Comparison of ENCODE assay signal across 8 cellular contexts in genomic region chr12:47651368-47652254, GRCh38. TPM values are rescaled to one million over a fixed set of nuclear protein-coding genes. Genes with fewer than 3 reads are reported as not detected.
DNase-seq lines count a peak whose midpoint lies in the region; ATAC-seq and TF ChIP-seq lines count a peak whose summit lies in the region.

No MANE protein-coding gene starts in this region.

- H3K4me1 ChIP-seq in OCI-LY3 (ENCODE audit: low read length) (peaks cover 30% of the 10 kb centered on the region), fibroblast of lung (ENCODE audit: control insufficient read depth, extremely low read depth, insufficient read depth, low read length) (peaks cover 7% of the 10 kb centered on the region), thyroid gland (no peaks in the 10 kb centered on the region)

- H3K4me1 Mint-ChIP-seq in activated T-cell treated with anti-CD3 and anti-CD28 coated beads, Interleukin-2, amount 50 U/mL, for 4 hours (ENCODE audit: low read depth): peaks cover 15% of the 10 kb centered on the region

- H3K36me3 ChIP-seq in OCI-LY3 (replicated peaks; ENCODE audit: low read depth, low read length) (peaks cover 29% of the 10 kb centered on the region), fibroblast of lung (ENCODE audit: control insufficient read depth, insufficient read depth, low read length) (no peaks in the 10 kb centered on the region), neural cell (ENCODE audit: insufficient read depth, low read length) (no peaks in the 10 kb centered on the region), thyroid gland (no peaks in the 10 kb centered on the region)

- intact Hi-C loops in thyroid gland (cut with DNase I): no loop called here

- H3K27ac ChIP-seq in OCI-LY3 (ENCODE audit: low read length) (peak overlapping the region; percentile 54), fibroblast of lung (ENCODE audit: insufficient read depth, low read length) (no peak overlapping the region), neural cell (ENCODE audit: low read length) (no peak overlapping the region), thyroid gland (no peak overlapping the region)

- TF ChIP-seq EP300 in neural cell (conservative IDR thresholded peaks at IDR 0.05; ENCODE audit: poor library complexity, severe bottlenecking): no peak

- H3K4me3 Mint-ChIP-seq in activated T-cell treated with anti-CD3 and anti-CD28 coated beads, Interleukin-2, amount 50 U/mL, for 4 hours: peak overlapping the region; percentile 46

- no peaks in the 10 kb centered on the region for H3F3A ChIP-seq in neural cell (ENCODE audit: insufficient read depth, low read length, poor library complexity, severe bottlenecking)

- H3K79me2 ChIP-seq in OCI-LY3 (ENCODE audit: low read length) (no peaks in the 10 kb centered on the region), fibroblast of lung (ENCODE audit: control insufficient read depth, insufficient read depth, low read length) (no peaks in the 10 kb centered on the region), neural cell (replicated peaks; ENCODE audit: insufficient read depth, low read length) (no peaks in the 10 kb centered on the region)

- peak; percentile 81 for TF ChIP-seq RAD21 in neural cell (conservative IDR thresholded peaks at IDR 0.05)

- H3K27me3 ChIP-seq in OCI-LY3 (ENCODE audit: low read depth, low read length): no peaks in the 10 kb centered on the region
- H3K27me3 ChIP-seq in fibroblast of lung (ENCODE audit: control insufficient read depth, insufficient read depth, low read length): no peaks in the 10 kb centered on the region
- H3K27me3 ChIP-seq in neural cell (ENCODE audit: insufficient read depth, low read depth, low read length): no peaks in the 10 kb centered on the region
- no peaks in the 10 kb centered on the region for H3K27me3 ChIP-seq in thyroid gland

- H3K9me2 ChIP-seq in neural cell (ENCODE audit: insufficient read depth, low read length): no peaks in the 10 kb centered on the region

- no peak for TF ChIP-seq POLR2A in thyroid gland (IDR thresholded peaks at IDR 0.05)

- H3K9me3 ChIP-seq in OCI-LY3 (ENCODE audit: insufficient read depth, low read length) (no peaks in the 10 kb centered on the region), fibroblast of lung (ENCODE audit: control insufficient read depth, insufficient read depth, low read depth, low read length) (no peaks in the 10 kb centered on the region), neural cell (ENCODE audit: low read length) (no peaks in the 10 kb centered on the region), thyroid gland (no peaks in the 10 kb centered on the region)

- H3K4me3 ChIP-seq in OCI-LY3 (ENCODE audit: low read length) (no peak overlapping the region), fibroblast of lung (replicated peaks in 1 of 4; ENCODE audit: control extremely low read depth in 1 of 4, insufficient read depth in 1 of 4, low read depth in 3 of 4, low read length in 4 of 4) (no peak overlapping the region), neural cell (ENCODE audit: low read length) (no peak overlapping the region), thyroid gland (replicated peaks in 1 of 3) (no peak overlapping the region)

- peaks cover 3% of the 10 kb centered on the region for H3K36me3 Mint-ChIP-seq in activated T-cell treated with anti-CD3 and anti-CD28 coated beads, Interleukin-2, amount 50 U/mL, for 4 hours (ENCODE audit: insufficient read depth)

- H3K27me3 Mint-ChIP-seq in activated T-cell treated with anti-CD3 and anti-CD28 coated beads, Interleukin-2, amount 50 U/mL, for 4 hours (ENCODE audit: low read depth): no peaks in the 10 kb centered on the region

- TF ChIP-seq CTCF in OCI-LY3 (IDR thresholded peaks at IDR 0.05; ENCODE audit: low read depth, low read length): peak; percentile 65
- TF ChIP-seq CTCF in fibroblast of lung (conservative IDR thresholded peaks at IDR 0.05 in 1 of 2, IDR thresholded peaks at IDR 0.05 in 1 of 2; ENCODE audit: low read depth in 1 of 2, low read length in 2 of 2): peak; percentile 57 to 74
- peak; percentile 84 for TF ChIP-seq CTCF in neural cell (IDR thresholded peaks at IDR 0.05; ENCODE audit: poor library complexity, severe bottlenecking)
- peak; percentile 31 to 77 (median 60) for TF ChIP-seq CTCF in thyroid gland (IDR thresholded peaks at IDR 0.05)

- ATAC-seq in GM21367 (IDR thresholded peaks at IDR 0.05; ENCODE audit: unreplicated experiment): peak; percentile 65
- peak; percentile 71 to 91 for ATAC-seq in activated T-cell treated with anti-CD3 and anti-CD28 coated beads, Interleukin-2, amount 50 U/mL, for 4 hours

- WGBS in thyroid gland, 2 donors: 41 to 52% methylated on average over 12 of the region's 12 CpGs

- peak overlapping the region; percentile 42 for H3K4me2 ChIP-seq in OCI-LY3 (ENCODE audit: low read length)
- H3K4me2 ChIP-seq in fibroblast of lung (ENCODE audit: extremely low read depth, insufficient read depth, low read length): no peak overlapping the region
- no peak overlapping the region for H3K4me2 ChIP-seq in neural cell (ENCODE audit: low read length)

- no peak overlapping the region for H3K9ac ChIP-seq in OCI-LY3 (ENCODE audit: low read length)
- no peak overlapping the region for H3K9ac ChIP-seq in fibroblast of lung (ENCODE audit: insufficient read depth, low read length)
- no peak overlapping the region for H3K9ac ChIP-seq in neural cell (ENCODE audit: low read length)

- peak; percentile 81 for DNase-seq in D341Med (ENCODE audit: low spot score)
- DNase-seq in HUDEP-2 (lab: John Stamatoyannopoulos, UW; ENCODE audit: unreplicated experiment in 76 of 76): peak in 66 of 76 experiments; percentile 4 to 78 (median 37)
- peak; percentile 32 for DNase-seq in activated T-cell treated with anti-CD3 and anti-CD28 coated beads, Interleukin-2, amount 50 U/mL, for 4 hours
- DNase-seq in fibroblast of lung (ENCODE audit: low read depth in 2 of 2): peak; percentile 56 to 73
- DNase-seq in thyroid gland: peak; percentile 39 to 48

- no peak overlapping the region for H2AFZ ChIP-seq in OCI-LY3 (ENCODE audit: low read depth, low read length)
- H2AFZ ChIP-seq in fibroblast of lung (ENCODE audit: low read length): no peak overlapping the region
- H2AFZ ChIP-seq in neural cell (ENCODE audit: low read depth, low read length): no peak overlapping the region

- H3K9me3 Mint-ChIP-seq in activated T-cell treated with anti-CD3 and anti-CD28 coated beads, Interleukin-2, amount 50 U/mL, for 4 hours: no peaks in the 10 kb centered on the region

- H4K20me1 ChIP-seq in OCI-LY3 (ENCODE audit: insufficient read depth, low read length): no peaks in the 10 kb centered on the region
- H4K20me1 ChIP-seq in fibroblast of lung (ENCODE audit: control insufficient read depth, extremely low read depth, insufficient read depth, low read length): no peaks in the 10 kb centered on the region
- no peaks in the 10 kb centered on the region for H4K20me1 ChIP-seq in neural cell (ENCODE audit: insufficient read depth)

TF ChIP-seq in neural cell, 6 proteins besides CTCF, POLR2A, EP300 and RAD21:
- TF ChIP-seq EZH2 (IDR thresholded peaks at IDR 0.05; ENCODE audit: borderline replicate concordance, insufficient read depth, low read length, poor library complexity, severe bottlenecking) (no peak), SMC3 (conservative IDR thresholded peaks at IDR 0.05; ENCODE audit: poor library complexity) (peak; percentile 80), MXI1 (conservative IDR thresholded peaks at IDR 0.05; ENCODE audit: poor library complexity, severe bottlenecking) (no peak)
- TF ChIP-seq, protein P1, sequence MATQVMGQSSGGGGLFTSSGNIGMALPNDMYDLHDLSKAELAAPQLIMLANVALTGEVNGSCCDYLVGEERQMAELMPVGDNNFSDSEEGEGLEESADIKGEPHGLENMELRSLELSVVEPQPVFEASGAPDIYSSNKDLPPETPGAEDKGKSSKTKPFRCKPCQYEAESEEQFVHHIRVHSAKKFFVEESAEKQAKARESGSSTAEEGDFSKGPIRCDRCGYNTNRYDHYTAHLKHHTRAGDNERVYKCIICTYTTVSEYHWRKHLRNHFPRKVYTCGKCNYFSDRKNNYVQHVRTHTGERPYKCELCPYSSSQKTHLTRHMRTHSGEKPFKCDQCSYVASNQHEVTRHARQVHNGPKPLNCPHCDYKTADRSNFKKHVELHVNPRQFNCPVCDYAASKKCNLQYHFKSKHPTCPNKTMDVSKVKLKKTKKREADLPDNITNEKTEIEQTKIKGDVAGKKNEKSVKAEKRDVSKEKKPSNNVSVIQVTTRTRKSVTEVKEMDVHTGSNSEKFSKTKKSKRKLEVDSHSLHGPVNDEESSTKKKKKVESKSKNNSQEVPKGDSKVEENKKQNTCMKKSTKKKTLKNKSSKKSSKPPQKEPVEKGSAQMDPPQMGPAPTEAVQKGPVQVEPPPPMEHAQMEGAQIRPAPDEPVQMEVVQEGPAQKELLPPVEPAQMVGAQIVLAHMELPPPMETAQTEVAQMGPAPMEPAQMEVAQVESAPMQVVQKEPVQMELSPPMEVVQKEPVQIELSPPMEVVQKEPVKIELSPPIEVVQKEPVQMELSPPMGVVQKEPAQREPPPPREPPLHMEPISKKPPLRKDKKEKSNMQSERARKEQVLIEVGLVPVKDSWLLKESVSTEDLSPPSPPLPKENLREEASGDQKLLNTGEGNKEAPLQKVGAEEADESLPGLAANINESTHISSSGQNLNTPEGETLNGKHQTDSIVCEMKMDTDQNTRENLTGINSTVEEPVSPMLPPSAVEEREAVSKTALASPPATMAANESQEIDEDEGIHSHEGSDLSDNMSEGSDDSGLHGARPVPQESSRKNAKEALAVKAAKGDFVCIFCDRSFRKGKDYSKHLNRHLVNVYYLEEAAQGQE (IDR thresholded peaks at IDR 0.05; ENCODE audit: borderline replicate concordance): peak; percentile 31
TF ChIP-seq in neural cell: peak in this region for 2.

RNA-seq across cellular contexts. Expression of gene RPAP3, which starts 54.2 kb away (rescaled TPM):
- 10 to 100 TPM; 60.0 to 73.9 (median 61.2) TPM for total RNA-seq in activated T-cell treated with anti-CD3 and anti-CD28 coated beads, Interleukin-2, amount 50 U/mL, for 4 hours
- 11.3 and 12.1 TPM in 2 replicates for total RNA-seq in fibroblast of lung
- polyA plus RNA-seq in fibroblast of lung: 21.0 and 23.8 TPM in 2 replicates
- 17.3 and 19.8 TPM in 2 replicates for polyA plus RNA-seq in fibroblast of lung (2012)
- polyA minus RNA-seq in fibroblast of lung (ENCODE audit: low replicate concordance): 0.11 and 0.12 TPM in 2 replicates
- 33.8 and 39.7 TPM in 2 replicates for polyA plus RNA-seq in neural cell
- 44.8 and 46.9 TPM in 2 replicates for polyA minus RNA-seq in neural cell
- 10 to 100 TPM; 17.9 to 24.9 (median 21.4) TPM for total RNA-seq in thyroid gland
